In genomic region chr12:128995619-128996018, GRCh38 we compare ENCODE assay signal across 1 cellular context.
TF ChIP-seq lines count a peak whose summit lies in the region.

No MANE protein-coding gene starts in this region.

TF ChIP-seq in K562, 482 proteins besides CTCF, POLR2A, EP300 and RAD21 (continued from another document):
- TF ChIP-seq, protein P1, sequence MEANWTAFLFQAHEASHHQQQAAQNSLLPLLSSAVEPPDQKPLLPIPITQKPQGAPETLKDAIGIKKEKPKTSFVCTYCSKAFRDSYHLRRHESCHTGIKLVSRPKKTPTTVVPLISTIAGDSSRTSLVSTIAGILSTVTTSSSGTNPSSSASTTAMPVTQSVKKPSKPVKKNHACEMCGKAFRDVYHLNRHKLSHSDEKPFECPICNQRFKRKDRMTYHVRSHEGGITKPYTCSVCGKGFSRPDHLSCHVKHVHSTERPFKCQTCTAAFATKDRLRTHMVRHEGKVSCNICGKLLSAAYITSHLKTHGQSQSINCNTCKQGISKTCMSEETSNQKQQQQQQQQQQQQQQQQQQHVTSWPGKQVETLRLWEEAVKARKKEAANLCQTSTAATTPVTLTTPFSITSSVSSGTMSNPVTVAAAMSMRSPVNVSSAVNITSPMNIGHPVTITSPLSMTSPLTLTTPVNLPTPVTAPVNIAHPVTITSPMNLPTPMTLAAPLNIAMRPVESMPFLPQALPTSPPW (CRISPR knock-in tag; IDR thresholded peaks at IDR 0.05) = 0 out of 2 replicates have a peak, but pooled peaks have one; percentile 27
- TF ChIP-seq SRF (CRISPR knock-in tag; IDR thresholded peaks at IDR 0.05) (peak; percentile 80 to 95), BCOR (IDR thresholded peaks at IDR 0.05) (no peak), NCOR1 (IDR thresholded peaks at IDR 0.05) (no peak), TARDBP (IDR thresholded peaks at IDR 0.05) (no peak), RFX1 (IDR thresholded peaks at IDR 0.05) (peak; percentile 64), STAT5A (IDR thresholded peaks at IDR 0.05; ENCODE audit: borderline replicate concordance, low read length) (peak; percentile 81), ESRRB (CRISPR knock-in tag; IDR thresholded peaks at IDR 0.05; ENCODE audit: borderline replicate concordance) (no peak), ZNF57 (CRISPR knock-in tag; IDR thresholded peaks at IDR 0.05) (no peak), KLF13 (tag; IDR thresholded peaks at IDR 0.05; ENCODE audit: borderline replicate concordance, low read depth) (no peak), RB1 (IDR thresholded peaks at IDR 0.05; ENCODE audit: low read depth) (no peak)
